Comparison of ENCODE assay signal across 30 cellular contexts in genomic region chr22:44840611-44841322, GRCh38.
"Had no signal": no experiment of that assay in that cellular context is flagged by ENCODE, and none has a peak within 500 bp of the region (broad histone marks: within the 10 kb centered on the region; RNA-seq: fewer than 3 reads in every experiment).

No MANE protein-coding gene starts in this region.

- H3K4me1 ChIP-seq: adrenal gland, body of pancreas, esophagus squamous epithelium, left ventricle myocardium inferior, parathyroid adenoma, spleen, transverse colon had no signal

- H3K27ac ChIP-seq: adrenal gland, body of pancreas, epithelial cell of prostate, esophagus squamous epithelium, left ventricle myocardium inferior, parathyroid adenoma, spleen, transverse colon, VCaP had no signal

- H3K4me3 Mint-ChIP-seq: activated naive CD4-positive, alpha-beta T cell treated with anti-CD3 and anti-CD28 coated beads for 36 hours; activated naive CD8-positive, alpha-beta T cell treated with anti-CD3 and anti-CD28 coated beads for 36 hours; activated T-helper 1 cell treated with anti-CD3 and anti-CD28 coated beads, Interleukin-12 subunit alpha, Interleukin-12 subunit beta, Interleukin-2, Interleukin-4 antibody, amounts not matched to agents 30 ng/mL and 10 ng/mL and 1 ng/mL, durations not matched to agents 14 hours and 24 hours and 36 hours; T-helper 2 cell treated with Interferon-gamma antibody and Interleukin-4, amounts not matched to agents 5 μg/mL and 100 μg/mL, for 36 hours had no signal

- ATAC-seq: body of pancreas, mucosa of descending colon, right cardiac atrium had no signal

- H3K27me3 Mint-ChIP-seq: activated naive CD8-positive, alpha-beta T cell treated with anti-CD3 and anti-CD28 coated beads for 36 hours had no signal

- H3K9me3 Mint-ChIP-seq: activated T-helper 1 cell treated with anti-CD3 and anti-CD28 coated beads, Interleukin-12 subunit alpha, Interleukin-12 subunit beta, Interleukin-2, Interleukin-4 antibody, amounts not matched to agents 30 ng/mL and 10 ng/mL and 1 ng/mL, durations not matched to agents 14 hours and 24 hours and 36 hours; T-helper 2 cell treated with Interferon-gamma antibody and Interleukin-4, amounts not matched to agents 5 μg/mL and 100 μg/mL, for 36 hours had no signal

- H3K27ac Mint-ChIP-seq: activated naive CD4-positive, alpha-beta T cell treated with anti-CD3 and anti-CD28 coated beads for 36 hours; activated naive CD8-positive, alpha-beta T cell treated with anti-CD3 and anti-CD28 coated beads for 36 hours; activated T-helper 1 cell treated with anti-CD3 and anti-CD28 coated beads, Interleukin-12 subunit alpha, Interleukin-12 subunit beta, Interleukin-2, Interleukin-4 antibody, amounts not matched to agents 30 ng/mL and 10 ng/mL and 1 ng/mL, durations not matched to agents 14 hours and 24 hours and 36 hours; T-helper 2 cell treated with Interferon-gamma antibody and Interleukin-4, amounts not matched to agents 5 μg/mL and 100 μg/mL, for 36 hours had no signal

- H3K9me3 ChIP-seq: adrenal gland, body of pancreas, transverse colon had no signal

- H3K27me3 ChIP-seq: adrenal gland, body of pancreas, esophagus squamous epithelium, transverse colon had no signal

- H3K4me1 Mint-ChIP-seq: activated naive CD8-positive, alpha-beta T cell treated with anti-CD3 and anti-CD28 coated beads for 36 hours had no signal

- H3K4me3 ChIP-seq: adrenal gland, body of pancreas, esophagus squamous epithelium, left ventricle myocardium inferior, lung, mucosa of descending colon, spleen, transverse colon had no signal

- H3K36me3 ChIP-seq: adrenal gland, left ventricle myocardium inferior, transverse colon had no signal

- DNase-seq: activated CD4-positive, alpha-beta T cell treated with anti-CD3 and anti-CD28 coated beads for 4 hours; activated CD4-positive, alpha-beta T cell treated with anti-CD3 and anti-CD28 coated beads, Interleukin-2, amount 50 U/mL, for 48 hours; activated CD8-positive, alpha-beta memory T cell treated with anti-CD3 and anti-CD28 coated beads for 24 hours; activated CD8-positive, alpha-beta memory T cell treated with anti-CD3 and anti-CD28 coated beads, Interleukin-2, amount 50 U/mL, for 4 hours; activated effector memory CD4-positive, alpha-beta T cell treated with anti-CD3 and anti-CD28 coated beads, Interleukin-2, amount 50 U/mL, for 16 hours; activated naive CD4-positive, alpha-beta T cell treated with anti-CD3 and anti-CD28 coated beads for 36 hours; activated naive CD8-positive, alpha-beta T cell treated with anti-CD3 and anti-CD28 coated beads for 36 hours; activated T-cell treated with anti-CD3 and anti-CD28 coated beads, Interleukin-2, amount 50 U/mL, for 1 hour; adrenal gland; body of pancreas; dermis blood vessel endothelial cell; effector CD4-positive, alpha-beta T cell; esophagus squamous epithelium; foreskin melanocyte; left ventricle myocardium inferior; mesendoderm; mucosa of descending colon; nucleus accumbens; right cardiac atrium; spleen; stimulated activated CD4-positive, alpha-beta T cell treated with anti-CD3 and anti-CD28 coated beads, Interleukin-2, amount 100 ng/mL, for 48 hours; stimulated activated naive CD4-positive, alpha-beta T cell treated with Interleukin-2 at 50 U/mL for 16 hours; T-helper 1 cell; transverse colon had no signal
